22 cellular contexts compared by ENCODE assay signal in the genomic region with DNA sequence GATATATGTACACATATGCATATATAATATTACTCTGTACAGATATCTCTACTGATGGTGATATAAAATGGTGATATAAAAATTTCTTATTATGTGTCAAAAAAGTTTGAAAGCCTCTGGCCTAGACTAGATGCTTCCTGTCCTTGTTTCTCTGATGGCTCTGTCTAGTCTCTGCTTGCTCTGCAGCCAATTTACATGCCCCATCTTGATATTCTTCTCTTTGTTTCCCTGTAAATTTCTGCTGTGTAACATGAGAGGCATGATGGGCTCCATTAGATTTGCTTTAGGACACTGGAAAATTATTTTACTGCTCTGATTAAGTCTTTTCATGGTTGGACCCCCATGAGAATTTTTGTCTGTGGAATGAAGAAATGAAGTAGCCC. TPM values are rescaled to one million over a fixed set of nuclear protein-coding genes. Genes with fewer than 3 reads are reported as not detected.
A peak's percentile ranks its signal among the peaks of the same experiment; 100 is the strongest.
DNase-seq lines count a peak whose midpoint lies in the region; ATAC-seq, FAIRE-seq and TF ChIP-seq lines count a peak whose summit lies in the region.
"Had no signal": no experiment of that assay in that cellular context is flagged by ENCODE, and none has a peak within 500 bp of the region (broad histone marks: within the 10 kb centered on the region; RNA-seq: fewer than 3 reads in every experiment).

No MANE protein-coding gene starts in this region.

- intact Hi-C loops in esophagus squamous epithelium (cut with DNase I), result no loop called here
- intact Hi-C loops in thyroid gland (cut with DNase I), result no loop called here
- intact Hi-C loops in CD4-positive, alpha-beta memory T cell (cut with micrococcal nuclease), result no loop called here

- H3K4me1 ChIP-seq in RWPE2 (ENCODE audit: insufficient read depth, poor library complexity, severe bottlenecking), result peaks cover 25% of the 10 kb centered on the region
- peaks cover 7 to 40% (median 17%) of the 10 kb centered on the region in 3 donors for H3K4me1 ChIP-seq in esophagus squamous epithelium
- H3K4me1 ChIP-seq in muscle layer of duodenum (ENCODE audit: control insufficient read depth in 1 of 2, insufficient read depth in 2 of 2, low read length in 2 of 2), result peaks cover 12% of the 10 kb centered on the region in 2 donors
- peaks cover 9 to 27% of the 10 kb centered on the region in 2 donors for H3K4me1 ChIP-seq in thyroid gland
- peaks cover 4% of the 10 kb centered on the region for H3K4me1 ChIP-seq in CD4-positive, alpha-beta memory T cell (ENCODE audit: insufficient read depth, low read length)

- no peak overlapping the region for H3K4me3 ChIP-seq in RWPE2 (ENCODE audit: severe bottlenecking)
- H3K4me3 ChIP-seq in esophagus squamous epithelium, result no peak overlapping the region
- no peak overlapping the region for H3K4me3 ChIP-seq in muscle layer of duodenum (ENCODE audit: low read depth in 1 of 2, low read length in 2 of 2)
- H3K4me3 ChIP-seq in thyroid gland (replicated peaks in 1 of 3), result no peak overlapping the region
- no peak overlapping the region for H3K4me3 ChIP-seq in CD4-positive, alpha-beta memory T cell (ENCODE audit: low read length in 2 of 2)
- H3K4me3 ChIP-seq: lung, pancreas, Peyer's patch, smooth muscle cell had no signal

- H3K9me3 ChIP-seq in RWPE2 (ENCODE audit: severe bottlenecking) (no peaks in the 10 kb centered on the region), esophagus squamous epithelium (no peaks in the 10 kb centered on the region), muscle layer of duodenum (ENCODE audit: control insufficient read depth in 1 of 2, low read length in 2 of 2) (no peaks in the 10 kb centered on the region), thyroid gland (no peaks in the 10 kb centered on the region)
- no peaks in the 10 kb centered on the region for H3K9me3 ChIP-seq in CD4-positive, alpha-beta memory T cell (ENCODE audit: control insufficient read depth in 1 of 2, low read length in 2 of 2)
- H3K9me3 ChIP-seq: pancreas, Peyer's patch had no signal

- ATAC-seq in RWPE2 (ENCODE audit: low read depth) (no peak), HG02610 (IDR thresholded peaks at IDR 0.05; ENCODE audit: unreplicated experiment) (no peak)
- ATAC-seq: HCT116 had no signal

- no peak for TF ChIP-seq POLR2A in esophagus squamous epithelium (IDR thresholded peaks at IDR 0.05)
- TF ChIP-seq POLR2A in thyroid gland (IDR thresholded peaks at IDR 0.05), result no peak

- peaks cover 0 to 3% (median 0%) of the 10 kb centered on the region in 8 donors for H3K9me3 Mint-ChIP-seq in CD4-positive, alpha-beta memory T cell
- H3K9me3 Mint-ChIP-seq: activated naive CD8-positive, alpha-beta T cell treated with anti-CD3 and anti-CD28 coated beads for 36 hours had no signal

- TF ChIP-seq CTCF in RWPE2 (IDR thresholded peaks at IDR 0.05; ENCODE audit: poor library complexity, severe bottlenecking) (no peak), esophagus squamous epithelium (IDR thresholded peaks at IDR 0.05) (no peak), thyroid gland (IDR thresholded peaks at IDR 0.05) (no peak)

- POLR2A ChIA-PET in CD4-positive, alpha-beta memory T cell (lab: Charles Lee; ENCODE audit: partially characterized antibody), result no interaction called here

- H3K27me3 ChIP-seq in RWPE2 (ENCODE audit: insufficient read depth, poor library complexity, severe bottlenecking) (no peaks in the 10 kb centered on the region), esophagus squamous epithelium (no peaks in the 10 kb centered on the region), muscle layer of duodenum (ENCODE audit: low read depth, low read length) (no peaks in the 10 kb centered on the region), thyroid gland (no peaks in the 10 kb centered on the region)
- no peaks in the 10 kb centered on the region for H3K27me3 ChIP-seq in CD4-positive, alpha-beta memory T cell (ENCODE audit: insufficient read depth, low read length)
- H3K27me3 ChIP-seq: pancreas, Peyer's patch had no signal

- peaks cover 4 to 23% (median 11%) of the 10 kb centered on the region in 4 donors for H3K4me1 Mint-ChIP-seq in CD4-positive, alpha-beta memory T cell

- no peaks in the 10 kb centered on the region for H3K27me3 Mint-ChIP-seq in CD4-positive, alpha-beta memory T cell
- H3K27me3 Mint-ChIP-seq: activated naive CD8-positive, alpha-beta T cell treated with anti-CD3 and anti-CD28 coated beads for 36 hours had no signal

- H3K36me3 Mint-ChIP-seq in CD4-positive, alpha-beta memory T cell, result peaks cover 11 to 15% of the 10 kb centered on the region in 2 donors

- CTCF ChIA-PET in CD4-positive, alpha-beta memory T cell (lab: Charles Lee; ENCODE audit: partially characterized antibody), result interaction anchor here (1.4 kb wide), 1 partner anchor 9 kb away, joined by 5 read pairs; no protein-coding TSS in a partner anchor

- no peak overlapping the region for H3K27ac Mint-ChIP-seq in CD4-positive, alpha-beta memory T cell
- H3K27ac Mint-ChIP-seq: activated naive CD8-positive, alpha-beta T cell treated with anti-CD3 and anti-CD28 coated beads for 36 hours had no signal

- no peak for DNase-seq in RWPE2 (ENCODE audit: low spot score)
- no peak for DNase-seq in esophagus squamous epithelium (lab: John Stamatoyannopoulos, UW)
- no peak for DNase-seq in thyroid gland
- DNase-seq in anterior cingulate cortex (lab: John Stamatoyannopoulos, UW), result no peak
- DNase-seq in CD4-positive, alpha-beta memory T cell, result no peak
- DNase-seq in urothelium cell line (ENCODE audit: low spot score), result no peak
- DNase-seq: activated CD4-positive, CD25-positive, alpha-beta regulatory T cell; activated naive CD8-positive, alpha-beta T cell treated with anti-CD3 and anti-CD28 coated beads for 36 hours; dermis blood vessel endothelial cell; DMS79 treated with DMSO at 0.1 percent for 48 hours; NCI-H2029; NK-92 treated with Interleukin-12 subunit alpha and Interleukin-12 subunit beta, amount 100 ng/mL, for 24 hours; pancreas; Peyer's patch; stimulated activated CD4-positive, alpha-beta T cell treated with anti-CD3 and anti-CD28 coated beads, Interleukin-4, amount 100 ng/mL, for 4 hours; T-helper 9 cell had no signal

- FAIRE-seq in urothelium cell line (lab: Jason Lieb, UNC), result no peak
- FAIRE-seq: endothelial cell of umbilical vein, pancreas had no signal

- H3K36me3 ChIP-seq in RWPE2 (ENCODE audit: low read depth) (no peaks in the 10 kb centered on the region), esophagus squamous epithelium (no peaks in the 10 kb centered on the region), muscle layer of duodenum (ENCODE audit: control insufficient read depth in 1 of 2, insufficient read depth in 2 of 2, low read length in 2 of 2) (no peaks in the 10 kb centered on the region), thyroid gland (no peaks in the 10 kb centered on the region)
- H3K36me3 ChIP-seq in CD4-positive, alpha-beta memory T cell (ENCODE audit: insufficient read depth, low read length), result no peaks in the 10 kb centered on the region
- H3K36me3 ChIP-seq: pancreas, Peyer's patch had no signal

- H3K27ac ChIP-seq in RWPE2 (ENCODE audit: poor library complexity, severe bottlenecking) (peak overlapping the region; percentile 71), esophagus squamous epithelium (peak overlapping the region in 3 of 4 donors; percentile 28 to 74 (median 69)), muscle layer of duodenum (ENCODE audit: low read length) (peak overlapping the region; percentile 56), thyroid gland (peak overlapping the region in 2 of 3 donors; percentile 31 to 66)
- no peak overlapping the region for H3K27ac ChIP-seq in CD4-positive, alpha-beta memory T cell (ENCODE audit: low read depth, low read length)
- H3K27ac ChIP-seq: pancreas had no signal

- no peak overlapping the region for H3K4me3 Mint-ChIP-seq in CD4-positive, alpha-beta memory T cell
- H3K4me3 Mint-ChIP-seq: activated naive CD8-positive, alpha-beta T cell treated with anti-CD3 and anti-CD28 coated beads for 36 hours had no signal

RNA-seq across cellular contexts. Expression of gene BABAM2, which starts 24.3 kb away (rescaled TPM):
- total RNA-seq in esophagus squamous epithelium (10 to 100 TPM; 16.6 to 28.3 (median 24.3) TPM), thyroid gland (10 to 100 TPM; 33.2 to 70.3 (median 38.6) TPM)
- total RNA-seq in CD4-positive, alpha-beta memory T cell, result 10 to 100 TPM; 37.3 to 41.2 TPM
- polyA plus RNA-seq in CD4-positive, alpha-beta memory T cell, result 10 to 100 TPM; 55.2 to 60.1 TPM

RNA-seq across cellular contexts. Expression of gene RBKS, which starts 24.6 kb away (rescaled TPM):
- total RNA-seq in esophagus squamous epithelium (1 to 10 TPM; 1.4 to 5.2 (median 1.6) TPM), thyroid gland (10 to 100 TPM in 1 of 4 donors, 1 to 10 TPM in 3; 6.9 to 10.6 (median 8.1) TPM)
- 1 to 10 TPM; 1.2 to 1.7 TPM for total RNA-seq in CD4-positive, alpha-beta memory T cell
- 1 to 10 TPM; 2.5 to 5.9 TPM for polyA plus RNA-seq in CD4-positive, alpha-beta memory T cell
